Comparison of ENCODE assay signal across 9 cellular contexts in the genomic region with DNA sequence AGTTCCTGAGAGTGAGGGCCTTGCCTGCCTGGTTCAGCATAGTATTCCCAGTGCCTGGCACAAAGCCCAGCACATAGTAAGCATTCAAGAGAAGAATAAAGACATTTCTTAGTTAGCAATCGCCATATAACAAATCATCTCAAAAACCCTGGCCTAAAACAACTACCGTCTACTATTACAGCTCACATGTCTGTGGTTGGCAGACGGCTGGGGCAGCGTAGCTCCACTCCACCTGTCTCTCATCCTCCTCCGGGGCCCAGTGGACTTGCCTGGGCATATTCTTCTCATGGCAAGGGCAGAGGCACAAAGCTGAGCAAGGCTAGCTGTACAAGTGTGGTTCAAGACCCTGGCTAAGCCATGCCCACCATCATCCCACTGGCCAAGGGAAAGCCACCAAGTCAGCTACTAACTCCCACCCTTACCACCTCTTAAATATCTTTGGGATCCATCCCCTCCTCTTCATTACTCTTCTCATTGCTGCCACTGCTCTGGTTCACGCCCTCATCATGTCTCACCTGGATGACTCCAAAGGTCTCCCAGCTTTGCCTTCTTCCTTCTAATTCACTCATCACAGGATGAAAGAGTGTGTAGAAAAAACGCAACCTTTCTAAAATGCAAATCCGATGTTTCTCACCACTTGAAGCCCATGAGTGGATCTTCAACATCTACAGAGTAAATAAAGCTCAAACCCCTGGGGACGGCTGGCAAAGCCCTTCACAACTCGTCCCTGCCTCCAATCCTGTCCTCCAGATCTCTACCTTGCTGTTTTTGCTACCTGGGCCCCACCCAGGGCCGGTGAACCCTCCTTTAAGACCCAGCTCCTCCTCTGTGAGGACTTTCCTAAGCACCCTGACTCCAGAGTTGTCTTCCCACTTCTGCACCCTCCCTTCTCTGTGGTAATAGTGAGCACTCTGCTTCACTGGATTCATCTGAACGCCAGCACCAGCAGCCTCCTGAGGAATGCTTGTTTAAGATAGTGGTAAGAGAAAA. TPM values are rescaled to one million over a fixed set of nuclear protein-coding genes. Genes with fewer than 3 reads are reported as not detected.
A peak's percentile ranks its signal among the peaks of the same experiment; 100 is the strongest.
DNase-seq lines count a peak whose midpoint lies in the region; ATAC-seq and TF ChIP-seq lines count a peak whose summit lies in the region.
"Had no signal": no experiment of that assay in that cellular context is flagged by ENCODE, and none has a peak within 500 bp of the region (broad histone marks: within the 10 kb centered on the region; RNA-seq: fewer than 3 reads in every experiment).

No MANE protein-coding gene starts in this region.

- POLR2A ChIA-PET in RWPE1 (lab: Yijun Ruan, JAX; ENCODE audit: low non-redundant PET): interaction anchor here (0.9 kb wide), 1 partner anchor 36 kb away, joined by 3 read pairs; no protein-coding TSS in a partner anchor

- peak overlapping the region; percentile 5; the same call in 1 of the 2 replicates for H3K27ac ChIP-seq in RWPE1
- H3K27ac ChIP-seq: C4-2B had no signal

- CTCF ChIA-PET in RWPE1 (lab: Yijun Ruan, JAX): no interaction called here

- TF ChIP-seq CTCF in RWPE1 (conservative IDR thresholded peaks at IDR 0.05; ENCODE audit: low read depth): no peak

- DNase-seq in DMS 273 treated with DMSO at 0.1 percent for 48 hours (lab: John Stamatoyannopoulos, UW) (peak; percentile 51), NCI-H1105 (lab: John Stamatoyannopoulos, UW) (peak; percentile 78), RWPE1 (ENCODE audit: low spot score) (no peak), myocyte (ENCODE audit: low read depth) (peak; percentile 81), NCI-H774 (lab: John Stamatoyannopoulos, UW) (no peak)
- DNase-seq: T1000 had no signal

- ATAC-seq in HG02642 (IDR thresholded peaks at IDR 0.05; ENCODE audit: poor library complexity, unreplicated experiment): no peak
- ATAC-seq in activated CD4-positive, CD25-positive, alpha-beta regulatory T cell treated with anti-CD3 and anti-CD28 coated beads, Interleukin-2, amount 50 U/mL, for 24 hours: no peak

RNA-seq across cellular contexts. Expression of a gene that starts 10.3 kb away (rescaled TPM):
- total RNA-seq in myocyte: 1.4 TPM in 2 replicates
- 0.39 TPM for polyA plus RNA-seq in myocyte (2012)

RNA-seq across cellular contexts. Expression of a gene that starts 54.9 kb away (rescaled TPM):
- total RNA-seq in myocyte: 0.05 TPM in 1 of 2 replicates, not detected in the other
- 0.26 TPM for polyA plus RNA-seq in myocyte (2012)

Comparison
In these comparisons a context has a peak if more than half of its experiments do, and no peak if none do; other contexts are left out.
1. DNase-seq: peak in DMS 273 treated with DMSO at 0.1 percent for 48 hours (single experiment), NCI-H1105 (single experiment) and myocyte (single experiment); none in RWPE1 (single experiment) and NCI-H774 (single experiment).